ENCODE assay signal across 8 cellular contexts in genomic region chr4:15963568-15963967, GRCh38. TPM values are rescaled to one million over a fixed set of nuclear protein-coding genes. Genes with fewer than 3 reads are reported as not detected.
DNase-seq lines count a peak whose midpoint lies in the region; ATAC-seq and TF ChIP-seq lines count a peak whose summit lies in the region.

No MANE protein-coding gene starts in this region.

- no peaks in the 10 kb centered on the region for H3K27me3 ChIP-seq in ascending aorta

- ATAC-seq in HG03342 (IDR thresholded peaks at IDR 0.05; ENCODE audit: unreplicated experiment): peak; percentile 94
- peak; percentile 92 for ATAC-seq in activated naive CD8-positive, alpha-beta T cell treated with anti-CD3 and anti-CD28 coated beads, Interleukin-2, amount 50 U/mL, for 24 hours
- no peak for ATAC-seq in HG03571 (IDR thresholded peaks at IDR 0.05; ENCODE audit: unreplicated experiment)

- no peak overlapping the region for H3K4me3 ChIP-seq in ascending aorta

- H3K27ac Mint-ChIP-seq in activated naive CD8-positive, alpha-beta T cell treated with anti-CD3 and anti-CD28 coated beads, Interleukin-2, amount 50 U/mL, for 24 hours: peak overlapping the region; percentile 91

- H3K4me3 Mint-ChIP-seq in activated naive CD8-positive, alpha-beta T cell treated with anti-CD3 and anti-CD28 coated beads, Interleukin-2, amount 50 U/mL, for 24 hours: peak overlapping the region; percentile 73

- H3K4me1 Mint-ChIP-seq in activated naive CD8-positive, alpha-beta T cell treated with anti-CD3 and anti-CD28 coated beads, Interleukin-2, amount 50 U/mL, for 24 hours: peaks cover 47% of the 10 kb centered on the region

- no peaks in the 10 kb centered on the region for H3K4me1 ChIP-seq in ascending aorta

- intact Hi-C loops in ascending aorta (cut with DNase I): no loop called here

- H3K9me3 ChIP-seq in ascending aorta: no peaks in the 10 kb centered on the region

- peaks cover 4% of the 10 kb centered on the region for H3K9me3 Mint-ChIP-seq in activated naive CD8-positive, alpha-beta T cell treated with anti-CD3 and anti-CD28 coated beads, Interleukin-2, amount 50 U/mL, for 24 hours

- H3K27ac ChIP-seq in ascending aorta: no peak overlapping the region

- H3K36me3 ChIP-seq in ascending aorta: no peaks in the 10 kb centered on the region

- DNase-seq in stimulated activated CD4-positive, alpha-beta T cell treated with anti-CD3 and anti-CD28 coated beads, Interleukin-12 subunit alpha, Interleukin-12 subunit beta, amount 100 ng/mL, for 48 hours (ENCODE audit: low read depth in 2 of 3, low spot score in 1 of 3): peak; percentile 36 to 48 (median 37)
- DNase-seq in stimulated activated CD4-positive, alpha-beta T cell treated with anti-CD3 and anti-CD28 coated beads, Interleukin-4, amount 100 ng/mL, for 4 hours: no peak
- peak; percentile 77 for DNase-seq in activated naive CD8-positive, alpha-beta T cell treated with anti-CD3 and anti-CD28 coated beads, Interleukin-2, amount 50 U/mL, for 24 hours
- no peak for DNase-seq in ascending aorta (ENCODE audit: low spot score in 2 of 2)
- no peak for DNase-seq in amygdala (lab: John Stamatoyannopoulos, UW)
- DNase-seq in HUDEP-2 (lab: John Stamatoyannopoulos, UW; ENCODE audit: unreplicated experiment in 76 of 76): no peak

- TF ChIP-seq CTCF in ascending aorta (IDR thresholded peaks at IDR 0.05): no peak

- no peaks in the 10 kb centered on the region for H3K36me3 Mint-ChIP-seq in activated naive CD8-positive, alpha-beta T cell treated with anti-CD3 and anti-CD28 coated beads, Interleukin-2, amount 50 U/mL, for 24 hours (ENCODE audit: low read depth)

- peaks cover 6% of the 10 kb centered on the region for H3K27me3 Mint-ChIP-seq in activated naive CD8-positive, alpha-beta T cell treated with anti-CD3 and anti-CD28 coated beads, Interleukin-2, amount 50 U/mL, for 24 hours

RNA-seq across cellular contexts. Expression of gene FGFBP2, which starts 0.6 kb away (rescaled TPM):
- total RNA-seq in ascending aorta: not detected

RNA-seq across cellular contexts. Expression of gene FGFBP1, which starts 25.0 kb away (rescaled TPM):
- total RNA-seq in ascending aorta: not detected

Comparison
In these comparisons a context has a peak if more than half of its experiments do, and no peak if none do; other contexts are left out.
1. DNase-seq: peak in stimulated activated CD4-positive, alpha-beta T cell treated with anti-CD3 and anti-CD28 coated beads, Interleukin-12 subunit alpha, Interleukin-12 subunit beta, amount 100 ng/mL, for 48 hours (3 of 3) and activated naive CD8-positive, alpha-beta T cell treated with anti-CD3 and anti-CD28 coated beads, Interleukin-2, amount 50 U/mL, for 24 hours (single experiment); none in stimulated activated CD4-positive, alpha-beta T cell treated with anti-CD3 and anti-CD28 coated beads, Interleukin-4, amount 100 ng/mL, for 4 hours (0 of 2), ascending aorta (0 of 2), amygdala (0 of 56) and HUDEP-2 (0 of 76).